In genomic region chr10:7596356-7596755, GRCh38 we compare ENCODE assay signal across 16 cellular contexts.
DNase-seq lines count a peak whose midpoint lies in the region; ATAC-seq, FAIRE-seq and TF ChIP-seq lines count a peak whose summit lies in the region.
"Had no signal": no experiment of that assay in that cellular context is flagged by ENCODE, and none has a peak within 500 bp of the region (broad histone marks: within the 10 kb centered on the region; RNA-seq: fewer than 3 reads in every experiment).

No MANE protein-coding gene starts in this region.

- peak; percentile 62 for DNase-seq in foreskin melanocyte
- DNase-seq in omental fat pad (ENCODE audit: low spot score) = no peak
- no peak for DNase-seq in stimulated activated CD4-positive, alpha-beta T cell treated with anti-CD3 and anti-CD28 coated beads, Interleukin-12 subunit alpha, Interleukin-12 subunit beta, amount 100 ng/mL, for 4 hours
- no peak for DNase-seq in urothelium cell line (ENCODE audit: low spot score)
- DNase-seq in left ventricle myocardium inferior = no peak
- DNase-seq: C1 segment of cervical spinal cord; CD4-positive, alpha-beta T cell; DMS79 treated with DMSO at 0.1 percent for 48 hours; EL; GOT3; H9 had no signal

- H3K36me3 ChIP-seq in stomach smooth muscle (ENCODE audit: control insufficient read depth in 2 of 2, insufficient read depth in 2 of 2, low read length in 2 of 2) = no peaks in the 10 kb centered on the region
- no peaks in the 10 kb centered on the region for H3K36me3 ChIP-seq in left ventricle myocardium inferior

- H3K4me1 ChIP-seq in stomach smooth muscle (ENCODE audit: control insufficient read depth, insufficient read depth, low read length) (peaks cover 45% of the 10 kb centered on the region), left ventricle myocardium inferior (peaks cover 13% of the 10 kb centered on the region)

- FAIRE-seq in urothelium cell line (lab: Jason Lieb, UNC) = no peak
- FAIRE-seq: A204.1, G401.6, GM12891 had no signal

- no peaks in the 10 kb centered on the region for H3K27me3 ChIP-seq in stomach smooth muscle (ENCODE audit: control insufficient read depth in 1 of 2, insufficient read depth in 2 of 2, low read length in 2 of 2)
- no peaks in the 10 kb centered on the region for H3K27me3 ChIP-seq in left ventricle myocardium inferior (ENCODE audit: low read depth)

- no peaks in the 10 kb centered on the region for H3K9me3 ChIP-seq in stomach smooth muscle (ENCODE audit: control insufficient read depth in 2 of 2, low read length in 2 of 2)
- no peaks in the 10 kb centered on the region for H3K9me3 ChIP-seq in left ventricle myocardium inferior (replicated peaks)

- H3K27ac ChIP-seq in stomach smooth muscle (ENCODE audit: low read length) = peak overlapping the region; percentile 53
- H3K27ac ChIP-seq in left ventricle myocardium inferior (replicated peaks) = no peak overlapping the region

- no peak overlapping the region for H3K9ac ChIP-seq in stomach smooth muscle (ENCODE audit: low read length in 2 of 2)

- no peak overlapping the region for H3K4me3 ChIP-seq in stomach smooth muscle (ENCODE audit: low read length in 2 of 2)
- H3K4me3 ChIP-seq in left ventricle myocardium inferior = no peak overlapping the region

- peak; percentile 28 for ATAC-seq in omental fat pad (ENCODE audit: low FRiP score)
- no peak for ATAC-seq in HG03469 (IDR thresholded peaks at IDR 0.05; ENCODE audit: unreplicated experiment)

- intact Hi-C loops in left ventricle myocardium inferior (cut with micrococcal nuclease) = no loop called here

- TF ChIP-seq CTCF in omental fat pad (IDR thresholded peaks at IDR 0.05) (no peak), left ventricle myocardium inferior (IDR thresholded peaks at IDR 0.05; ENCODE audit: borderline replicate concordance) (no peak)
